ENCODE assay signal across 17 cellular contexts in the genomic region with DNA sequence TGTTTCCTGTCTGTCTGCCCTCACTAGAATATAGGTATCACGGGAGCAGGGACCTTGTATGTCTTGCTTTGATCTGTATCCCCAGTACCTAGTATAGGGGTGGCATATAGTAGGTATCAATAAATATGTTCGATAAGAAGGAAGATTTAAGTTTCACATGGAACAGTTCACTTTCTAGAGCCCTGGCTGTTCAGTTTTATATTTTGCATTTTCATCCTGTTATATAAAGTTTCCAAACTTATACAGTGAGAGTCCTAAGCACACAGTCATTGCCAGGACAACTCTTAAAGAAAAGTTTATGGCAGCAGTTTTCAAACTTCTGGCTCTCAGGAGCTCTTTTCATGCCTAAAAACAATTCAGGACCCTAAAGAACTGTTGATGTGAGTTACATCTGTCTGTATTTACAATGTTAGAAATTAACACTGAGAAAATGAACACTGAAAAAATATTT. TPM values are rescaled to one million over a fixed set of nuclear protein-coding genes. Genes with fewer than 3 reads are reported as not detected.
DNase-seq lines count a peak whose midpoint lies in the region; ATAC-seq and TF ChIP-seq lines count a peak whose summit lies in the region.
"Had no signal": no experiment of that assay in that cellular context is flagged by ENCODE, and none has a peak within 500 bp of the region (broad histone marks: within the 10 kb centered on the region; RNA-seq: fewer than 3 reads in every experiment).

No MANE protein-coding gene starts in this region.

- H3K9me2 ChIP-seq in Karpas-422 (replicated peaks; ENCODE audit: insufficient read depth, low read length), result no peaks in the 10 kb centered on the region

- no peaks in the 10 kb centered on the region for H3K9me3 ChIP-seq in suprapubic skin
- no peaks in the 10 kb centered on the region for H3K9me3 ChIP-seq in Karpas-422 (ENCODE audit: low read length)
- H3K9me3 ChIP-seq: breast epithelium, left ventricle myocardium inferior had no signal

- no peaks in the 10 kb centered on the region for H3K79me2 ChIP-seq in Karpas-422 (ENCODE audit: low read length)

- TF ChIP-seq CTCF in suprapubic skin (IDR thresholded peaks at IDR 0.05) (no peak), foreskin fibroblast (IDR thresholded peaks at IDR 0.05; ENCODE audit: low read depth, low read length) (no peak)

- H3K4me2 ChIP-seq in Karpas-422 (ENCODE audit: low read depth, low read length, poor library complexity, severe bottlenecking), result no peak overlapping the region

- peaks cover 8% of the 10 kb centered on the region for H3K36me3 Mint-ChIP-seq in activated naive CD4-positive, alpha-beta T cell treated with anti-CD3 and anti-CD28 coated beads, Interleukin-2, amount 50 U/mL, for 24 hours
- peaks cover 8% of the 10 kb centered on the region for H3K36me3 Mint-ChIP-seq in activated naive CD4-positive, alpha-beta T cell treated with anti-CD3 and anti-CD28 coated beads for 36 hours (ENCODE audit: low read depth)
- peaks cover 30% of the 10 kb centered on the region for H3K36me3 Mint-ChIP-seq in activated CD8-positive, alpha-beta T cell treated with anti-CD3 and anti-CD28 coated beads, Interleukin-2, amount 10 ng/mL, durations not matched to agents 7 days and 5 days (ENCODE audit: low read depth)
- H3K36me3 Mint-ChIP-seq in naive B cell, result peaks cover 12 to 13% of the 10 kb centered on the region in 2 donors

- no peaks in the 10 kb centered on the region for H4K20me1 ChIP-seq in Karpas-422 (ENCODE audit: insufficient read depth, low read depth, low read length)

- no peak overlapping the region for H2AFZ ChIP-seq in Karpas-422 (ENCODE audit: low read length)

- H3K27me3 Mint-ChIP-seq in activated naive CD4-positive, alpha-beta T cell treated with anti-CD3 and anti-CD28 coated beads, Interleukin-2, amount 50 U/mL, for 24 hours, result no peaks in the 10 kb centered on the region
- no peaks in the 10 kb centered on the region for H3K27me3 Mint-ChIP-seq in activated naive CD4-positive, alpha-beta T cell treated with anti-CD3 and anti-CD28 coated beads for 36 hours (ENCODE audit: low read depth)
- no peaks in the 10 kb centered on the region for H3K27me3 Mint-ChIP-seq in activated CD8-positive, alpha-beta T cell treated with anti-CD3 and anti-CD28 coated beads, Interleukin-2, amount 10 ng/mL, durations not matched to agents 7 days and 5 days (ENCODE audit: low read depth)
- no peaks in the 10 kb centered on the region for H3K27me3 Mint-ChIP-seq in naive B cell
- no peaks in the 10 kb centered on the region for H3K27me3 Mint-ChIP-seq in stimulated activated naive CD8-positive, alpha-beta T cell treated with anti-CD3 and anti-CD28 coated beads, Interleukin-15, amount 100 ng/mL, for 72 hours
- H3K27me3 Mint-ChIP-seq: activated CD4-positive, alpha-beta T cell treated with anti-CD3 and anti-CD28 coated beads, Interleukin-2, amount 10 ng/mL, durations not matched to agents 7 days and 5 days had no signal

- TF ChIP-seq POLR2A in suprapubic skin (IDR thresholded peaks at IDR 0.05), result no peak

- intact Hi-C loops in activated naive CD4-positive, alpha-beta T cell treated with anti-CD3 and anti-CD28 coated beads for 36 hours (cut with micrococcal nuclease), result no loop called here

- no peaks in the 10 kb centered on the region for H3K27me3 ChIP-seq in suprapubic skin
- H3K27me3 ChIP-seq in Karpas-422 (ENCODE audit: low read length), result no peaks in the 10 kb centered on the region
- H3K27me3 ChIP-seq: breast epithelium had no signal

- 81% methylated on average over 2 of the region's 2 CpGs for WGBS in suprapubic skin

- H3K4me3 ChIP-seq in suprapubic skin (no peak overlapping the region), Karpas-422 (ENCODE audit: low read length) (no peak overlapping the region), foreskin fibroblast (ENCODE audit: low read depth in 1 of 2, low read length in 2 of 2) (no peak overlapping the region)
- H3K4me3 ChIP-seq: breast epithelium, left ventricle myocardium inferior had no signal

- H3K36me3 ChIP-seq in suprapubic skin (no peaks in the 10 kb centered on the region), Karpas-422 (ENCODE audit: insufficient read depth, low read length) (no peaks in the 10 kb centered on the region)
- H3K36me3 ChIP-seq: breast epithelium had no signal

- POLR2A ChIA-PET in activated CD8-positive, alpha-beta T cell treated with anti-CD3 and anti-CD28 coated beads, Interleukin-2, amount 10 ng/mL, durations not matched to agents 7 days and 5 days (lab: Charles Lee), result interaction anchor here (3.8 kb wide), 1 partner anchor 13 kb away, joined by 15 read pairs; a partner anchor contains a TSS

- H3K4me3 Mint-ChIP-seq in activated naive CD4-positive, alpha-beta T cell treated with anti-CD3 and anti-CD28 coated beads, Interleukin-2, amount 50 U/mL, for 24 hours, result peak overlapping the region; percentile 17
- no peak overlapping the region for H3K4me3 Mint-ChIP-seq in activated naive CD4-positive, alpha-beta T cell treated with anti-CD3 and anti-CD28 coated beads for 36 hours
- no peak overlapping the region for H3K4me3 Mint-ChIP-seq in activated CD8-positive, alpha-beta T cell treated with anti-CD3 and anti-CD28 coated beads, Interleukin-2, amount 10 ng/mL, durations not matched to agents 7 days and 5 days
- H3K4me3 Mint-ChIP-seq in naive B cell, result peak overlapping the region; percentile 71 to 97 (median 81)
- H3K4me3 Mint-ChIP-seq in stimulated activated naive CD8-positive, alpha-beta T cell treated with anti-CD3 and anti-CD28 coated beads, Interleukin-15, amount 100 ng/mL, for 72 hours, result peak overlapping the region; percentile 13 to 38
- H3K4me3 Mint-ChIP-seq: activated CD4-positive, alpha-beta T cell treated with anti-CD3 and anti-CD28 coated beads, Interleukin-2, amount 10 ng/mL, durations not matched to agents 7 days and 5 days had no signal

- H3K27ac ChIP-seq in suprapubic skin (no peak overlapping the region), Karpas-422 (ENCODE audit: low read length) (no peak overlapping the region)
- H3K27ac ChIP-seq: epithelial cell of prostate had no signal

- CTCF ChIA-PET in activated naive CD4-positive, alpha-beta T cell treated with anti-CD3 and anti-CD28 coated beads for 36 hours (lab: Charles Lee), result interaction anchor here (0.6 to 0.9 kb wide), 2 partner anchors 85 to 155 kb away, joined by 3 read pairs; no protein-coding TSS in a partner anchor
- CTCF ChIA-PET in activated CD8-positive, alpha-beta T cell treated with anti-CD3 and anti-CD28 coated beads, Interleukin-2, amount 10 ng/mL, durations not matched to agents 7 days and 5 days (lab: Charles Lee), result interaction anchor here (1.1 to 5.4 kb wide), 4 partner anchors 12 to 127 kb away, joined by 4 to 51 read pairs (median 4); no protein-coding TSS in a partner anchor

- DNase-seq in activated naive CD4-positive, alpha-beta T cell treated with anti-CD3 and anti-CD28 coated beads for 36 hours, result no peak
- no peak for DNase-seq in activated CD8-positive, alpha-beta T cell treated with anti-CD3 and anti-CD28 coated beads, Interleukin-2, amount 10 ng/mL, durations not matched to agents 7 days and 5 days
- DNase-seq in naive B cell, result no peak
- DNase-seq in stimulated activated naive CD8-positive, alpha-beta T cell treated with anti-CD3 and anti-CD28 coated beads, Interleukin-15, amount 100 ng/mL, for 72 hours, result no peak
- DNase-seq in suprapubic skin (ENCODE audit: low spot score in 2 of 2), result no peak
- no peak for DNase-seq in Karpas-422
- DNase-seq in foreskin fibroblast, result no peak
- DNase-seq: activated CD4-positive, alpha-beta T cell treated with anti-CD3 and anti-CD28 coated beads, Interleukin-2, amount 10 ng/mL, durations not matched to agents 7 days and 5 days; activated T-cell treated with anti-CD3 and anti-CD28 coated beads, Interleukin-2, amount 50 U/mL, for 48 hours; left ventricle myocardium inferior; NCI-H1436; NCI-H2171 treated with DMSO at 0.1 percent for 48 hours; stimulated activated CD4-positive, alpha-beta T cell treated with anti-CD3 and anti-CD28 coated beads, Interleukin-15, amount 100 ng/mL, for 24 hours; stimulated activated naive CD4-positive, alpha-beta T cell treated with Interleukin-2 at 50 U/mL for 16 hours had no signal

- ATAC-seq in activated CD8-positive, alpha-beta T cell treated with anti-CD3 and anti-CD28 coated beads, Interleukin-2, amount 10 ng/mL, durations not matched to agents 7 days and 5 days, result no peak
- no peak for ATAC-seq in naive B cell (ENCODE audit: low read depth in 2 of 2)
- ATAC-seq in stimulated activated naive CD8-positive, alpha-beta T cell treated with anti-CD3 and anti-CD28 coated beads, Interleukin-15, amount 100 ng/mL, for 72 hours, result no peak

- no peaks in the 10 kb centered on the region for H3K9me3 Mint-ChIP-seq in activated naive CD4-positive, alpha-beta T cell treated with anti-CD3 and anti-CD28 coated beads, Interleukin-2, amount 50 U/mL, for 24 hours
- H3K9me3 Mint-ChIP-seq in activated naive CD4-positive, alpha-beta T cell treated with anti-CD3 and anti-CD28 coated beads for 36 hours, result no peaks in the 10 kb centered on the region
- no peaks in the 10 kb centered on the region for H3K9me3 Mint-ChIP-seq in activated CD8-positive, alpha-beta T cell treated with anti-CD3 and anti-CD28 coated beads, Interleukin-2, amount 10 ng/mL, durations not matched to agents 7 days and 5 days (ENCODE audit: insufficient read depth)
- H3K9me3 Mint-ChIP-seq in naive B cell, result no peaks in the 10 kb centered on the region
- no peaks in the 10 kb centered on the region for H3K9me3 Mint-ChIP-seq in stimulated activated naive CD8-positive, alpha-beta T cell treated with anti-CD3 and anti-CD28 coated beads, Interleukin-15, amount 100 ng/mL, for 72 hours
- H3K9me3 Mint-ChIP-seq: activated CD4-positive, alpha-beta T cell treated with anti-CD3 and anti-CD28 coated beads, Interleukin-2, amount 10 ng/mL, durations not matched to agents 7 days and 5 days had no signal

- H3K27ac Mint-ChIP-seq in activated naive CD4-positive, alpha-beta T cell treated with anti-CD3 and anti-CD28 coated beads, Interleukin-2, amount 50 U/mL, for 24 hours, result no peak overlapping the region
- no peak overlapping the region for H3K27ac Mint-ChIP-seq in activated naive CD4-positive, alpha-beta T cell treated with anti-CD3 and anti-CD28 coated beads for 36 hours
- peak overlapping the region; percentile 2 for H3K27ac Mint-ChIP-seq in activated CD8-positive, alpha-beta T cell treated with anti-CD3 and anti-CD28 coated beads, Interleukin-2, amount 10 ng/mL, durations not matched to agents 7 days and 5 days
- H3K27ac Mint-ChIP-seq in naive B cell, result peak overlapping the region; percentile 88 to 98 (median 98)
- peak overlapping the region in 1 of 2 donors; percentile 96 for H3K27ac Mint-ChIP-seq in stimulated activated naive CD8-positive, alpha-beta T cell treated with anti-CD3 and anti-CD28 coated beads, Interleukin-15, amount 100 ng/mL, for 72 hours
- H3K27ac Mint-ChIP-seq: activated CD4-positive, alpha-beta T cell treated with anti-CD3 and anti-CD28 coated beads, Interleukin-2, amount 10 ng/mL, durations not matched to agents 7 days and 5 days had no signal

- no peak for TF ChIP-seq EP300 in suprapubic skin (IDR thresholded peaks at IDR 0.05)

- H3K4me1 ChIP-seq in suprapubic skin, result peaks cover 9% of the 10 kb centered on the region
- H3K4me1 ChIP-seq in Karpas-422 (ENCODE audit: low read length), result no peaks in the 10 kb centered on the region

- H3K4me1 Mint-ChIP-seq in activated naive CD4-positive, alpha-beta T cell treated with anti-CD3 and anti-CD28 coated beads, Interleukin-2, amount 50 U/mL, for 24 hours, result peaks cover 81% of the 10 kb centered on the region
- H3K4me1 Mint-ChIP-seq in activated naive CD4-positive, alpha-beta T cell treated with anti-CD3 and anti-CD28 coated beads for 36 hours (ENCODE audit: low read depth), result peaks cover 45% of the 10 kb centered on the region
- H3K4me1 Mint-ChIP-seq in activated CD8-positive, alpha-beta T cell treated with anti-CD3 and anti-CD28 coated beads, Interleukin-2, amount 10 ng/mL, durations not matched to agents 7 days and 5 days (ENCODE audit: low read depth), result peaks cover 55% of the 10 kb centered on the region
- H3K4me1 Mint-ChIP-seq in naive B cell, result peaks cover 84 to 100% (median 100%) of the 10 kb centered on the region in 3 donors
- H3K4me1 Mint-ChIP-seq in stimulated activated naive CD8-positive, alpha-beta T cell treated with anti-CD3 and anti-CD28 coated beads, Interleukin-15, amount 100 ng/mL, for 72 hours, result peaks cover 85% of the 10 kb centered on the region

- no peak overlapping the region for H3K9ac ChIP-seq in Karpas-422 (ENCODE audit: low read length)

RNA-seq across cellular contexts. Expression of a gene that starts 13.4 kb away (rescaled TPM):
- 10 to 100 TPM; 38.5 to 41.1 TPM for total RNA-seq in activated naive CD4-positive, alpha-beta T cell treated with anti-CD3 and anti-CD28 coated beads for 36 hours
- total RNA-seq in activated CD8-positive, alpha-beta T cell treated with anti-CD3 and anti-CD28 coated beads, Interleukin-2, amount 10 ng/mL, durations not matched to agents 7 days and 5 days, result 10 to 100 TPM; 53.8 to 57.3 TPM
- polyA plus RNA-seq in naive B cell (ENCODE audit: low read depth in 6 of 6), result 100 to 1,000 TPM in 1 of 6 donors, 10 to 100 TPM in 5; 54.8 to 110 (median 87.3) TPM
- 10 to 100 TPM; 14.7 to 45.1 (median 21.0) TPM for total RNA-seq in suprapubic skin
- 18.2 and 22.2 TPM in 2 replicates for total RNA-seq in Karpas-422 (2014; rRNA removed; shearing (Covaris generic); ENCODE audit: low replicate concordance)

RNA-seq across cellular contexts. Expression of a gene that starts 39.5 kb away (rescaled TPM):
- total RNA-seq in activated naive CD4-positive, alpha-beta T cell treated with anti-CD3 and anti-CD28 coated beads for 36 hours, result 1 to 10 TPM; 3.9 to 5.0 TPM
- total RNA-seq in activated CD8-positive, alpha-beta T cell treated with anti-CD3 and anti-CD28 coated beads, Interleukin-2, amount 10 ng/mL, durations not matched to agents 7 days and 5 days, result 1 to 10 TPM; 7.4 to 8.7 TPM
- 10 to 100 TPM; 18.8 to 27.6 (median 22.2) TPM for polyA plus RNA-seq in naive B cell (ENCODE audit: low read depth in 6 of 6)
- total RNA-seq in suprapubic skin, result 10 to 100 TPM; 38.9 to 47.3 (median 42.3) TPM
- total RNA-seq in Karpas-422 (2014; rRNA removed; shearing (Covaris generic); ENCODE audit: low replicate concordance), result 9.4 and 13.5 TPM in 2 replicates

Comparison
In these comparisons a context has a peak if more than half of its experiments do, and no peak if none do; other contexts are left out.
1. H3K4me3 Mint-ChIP-seq: peak in activated naive CD4-positive, alpha-beta T cell treated with anti-CD3 and anti-CD28 coated beads, Interleukin-2, amount 50 U/mL, for 24 hours (single experiment), naive B cell (8 of 8) and stimulated activated naive CD8-positive, alpha-beta T cell treated with anti-CD3 and anti-CD28 coated beads, Interleukin-15, amount 100 ng/mL, for 72 hours (2 of 2); none in activated naive CD4-positive, alpha-beta T cell treated with anti-CD3 and anti-CD28 coated beads for 36 hours (single experiment) and activated CD8-positive, alpha-beta T cell treated with anti-CD3 and anti-CD28 coated beads, Interleukin-2, amount 10 ng/mL, durations not matched to agents 7 days and 5 days (single experiment).
2. H3K27ac Mint-ChIP-seq: peak in activated CD8-positive, alpha-beta T cell treated with anti-CD3 and anti-CD28 coated beads, Interleukin-2, amount 10 ng/mL, durations not matched to agents 7 days and 5 days (single experiment) and naive B cell (6 of 6); none in activated naive CD4-positive, alpha-beta T cell treated with anti-CD3 and anti-CD28 coated beads, Interleukin-2, amount 50 U/mL, for 24 hours (single experiment) and activated naive CD4-positive, alpha-beta T cell treated with anti-CD3 and anti-CD28 coated beads for 36 hours (single experiment).